25 cellular contexts compared by ENCODE assay signal in genomic region chr1:27664291-27664690, GRCh38.
A peak's percentile ranks its signal among the peaks of the same experiment; 100 is the strongest.
DNase-seq lines count a peak whose midpoint lies in the region; ATAC-seq and TF ChIP-seq lines count a peak whose summit lies in the region.
"Had no signal": no experiment of that assay in that cellular context is flagged by ENCODE, and none has a peak within 500 bp of the region (broad histone marks: within the 10 kb centered on the region; RNA-seq: fewer than 3 reads in every experiment).

No MANE protein-coding gene starts in this region.

- CTCF ChIA-PET in RWPE1 (lab: Yijun Ruan, JAX) = interaction anchor here (0.6 to 0.9 kb wide), 4 partner anchors 50 to 108 kb away, joined by 3 read pairs; no protein-coding TSS in a partner anchor

- H3K27ac ChIP-seq in BLaER1 treated with 17β-estradiol and CSF1 and Interleukin-3, amounts not matched to agents 10 nM and 100 nM = peak overlapping the region in 10 of 11 experiments; percentile 78 to 98 (median 96); a peak in 20 of 22 replicates
- peak overlapping the region; percentile 17; the same call in 1 of the 2 replicates for H3K27ac ChIP-seq in RWPE1
- H3K27ac ChIP-seq: adrenal gland, KMS-11, tibial nerve had no signal

- DNase-seq in RWPE1 (ENCODE audit: low spot score) (no peak), epithelial cell of esophagus (ENCODE audit: low read depth) (peak; percentile 55), NK-92 (lab: John Stamatoyannopoulos, UW; ENCODE audit: unreplicated experiment) (no peak), GM19238 (ENCODE audit: insufficient read length, low spot score) (no peak)
- DNase-seq: activated CD8-positive, alpha-beta T cell treated with anti-CD3 and anti-CD28 coated beads, Interleukin-2, amount 10 ng/mL, durations not matched to agents 7 days and 5 days; activated T-cell treated with anti-CD3 and anti-CD28 coated beads, Interleukin-2, amount 50 U/mL, for 24 hours; adrenal gland; CD8-positive, alpha-beta memory T cell; dermis blood vessel endothelial cell; DMS79; heart right ventricle; natural killer cell; NCI-H1105; NCI-H2081; NCI-H510A treated with DMSO at 0.1 percent for 48 hours; stimulated activated naive CD8-positive, alpha-beta T cell treated with anti-CD3 and anti-CD28 coated beads, Interleukin-15, amount 100 ng/mL, for 72 hours had no signal

- peaks cover 0 to 8% (median 0%) of the 10 kb centered on the region in 11 experiments; a peak in 3 of 22 replicates for H3K36me3 ChIP-seq in BLaER1 treated with 17β-estradiol and CSF1 and Interleukin-3, amounts not matched to agents 10 nM and 100 nM
- H3K36me3 ChIP-seq: adrenal gland, HAP-1 had no signal

- peak overlapping the region; percentile 5 to 90 (median 83); a peak in 19 of 22 replicates for H3K9ac ChIP-seq in BLaER1 treated with 17β-estradiol and CSF1 and Interleukin-3, amounts not matched to agents 10 nM and 100 nM
- H3K9ac ChIP-seq: KMS-11 had no signal

- ATAC-seq in GM18907 (IDR thresholded peaks at IDR 0.05; ENCODE audit: unreplicated experiment) (no peak), HG02678 (IDR thresholded peaks at IDR 0.05; ENCODE audit: unreplicated experiment) (no peak)
- ATAC-seq: activated CD4-positive, CD25-positive, alpha-beta regulatory T cell treated with anti-CD3 and anti-CD28 coated beads, Interleukin-2, amount 50 U/mL, for 24 hours; activated CD8-positive, alpha-beta T cell treated with anti-CD3 and anti-CD28 coated beads, Interleukin-2, amount 10 ng/mL, durations not matched to agents 7 days and 5 days; heart right ventricle; natural killer cell; right cardiac atrium; stimulated activated naive CD8-positive, alpha-beta T cell treated with anti-CD3 and anti-CD28 coated beads, Interleukin-15, amount 100 ng/mL, for 72 hours had no signal

- H3K9me3 ChIP-seq in BLaER1 treated with 17β-estradiol and CSF1 and Interleukin-3, amounts not matched to agents 10 nM and 100 nM (replicated peaks in 1 of 11) = no peaks in the 10 kb centered on the region
- H3K9me3 ChIP-seq: adrenal gland, HAP-1, heart right ventricle, tibial nerve had no signal

- peak; percentile 13 for TF ChIP-seq POLR2A in GM19193 (IDR thresholded peaks at IDR 0.05; ENCODE audit: extremely low read depth, insufficient read depth, insufficient read length)

- no peaks in the 10 kb centered on the region; a peak in 1 of 22 replicates for H4K20me1 ChIP-seq in BLaER1 treated with 17β-estradiol and CSF1 and Interleukin-3, amounts not matched to agents 10 nM and 100 nM

- H3K4me3 ChIP-seq in BLaER1 treated with 17β-estradiol and CSF1 and Interleukin-3, amounts not matched to agents 10 nM and 100 nM = peak overlapping the region in 1 of 10 experiments; percentile 37; a peak in 2 of 20 replicates
- no peak overlapping the region for H3K4me3 ChIP-seq in epithelial cell of esophagus (ENCODE audit: low read length)
- H3K4me3 ChIP-seq: adrenal gland, HAP-1, heart right ventricle, tibial nerve had no signal

- peaks cover 58 to 96% (median 71%) of the 10 kb centered on the region in 10 experiments for H3K4me1 ChIP-seq in BLaER1 treated with 17β-estradiol and CSF1 and Interleukin-3, amounts not matched to agents 10 nM and 100 nM

- TF ChIP-seq CTCF in RWPE1 (conservative IDR thresholded peaks at IDR 0.05; ENCODE audit: low read depth) (no peak), epithelial cell of esophagus (IDR thresholded peaks at IDR 0.05; ENCODE audit: insufficient read depth, low read depth, low read length, missing control alignments) (no peak)

- POLR2A ChIA-PET in RWPE1 (lab: Yijun Ruan, JAX; ENCODE audit: low non-redundant PET) = no interaction called here

- H3K27me3 ChIP-seq in BLaER1 treated with 17β-estradiol and CSF1 and Interleukin-3, amounts not matched to agents 10 nM and 100 nM = no peaks in the 10 kb centered on the region
- H3K27me3 ChIP-seq: adrenal gland, heart right ventricle, tibial nerve had no signal

- H3K4me2 ChIP-seq in BLaER1 treated with 17β-estradiol and CSF1 and Interleukin-3, amounts not matched to agents 10 nM and 100 nM = peak overlapping the region; percentile 56 to 96 (median 87)
- H3K4me2 ChIP-seq: KMS-11 had no signal
